14 cellular contexts compared by ENCODE assay signal in genomic region chr5:50702615-50703325, GRCh38. TPM values are rescaled to one million over a fixed set of nuclear protein-coding genes. Genes with fewer than 3 reads are reported as not detected.
DNase-seq lines count a peak whose midpoint lies in the region; ATAC-seq and TF ChIP-seq lines count a peak whose summit lies in the region.
"Had no signal": no experiment of that assay in that cellular context is flagged by ENCODE, and none has a peak within 500 bp of the region (broad histone marks: within the 10 kb centered on the region; RNA-seq: fewer than 3 reads in every experiment).

No MANE protein-coding gene starts in this region.

- H3K27me3 ChIP-seq in CD4-positive, alpha-beta T cell (ENCODE audit: control insufficient read depth, insufficient read depth, low read length), result no peaks in the 10 kb centered on the region
- H3K27me3 ChIP-seq in OCI-LY1 (ENCODE audit: insufficient read depth, low read length), result no peaks in the 10 kb centered on the region
- H3K27me3 ChIP-seq: esophagus squamous epithelium, Peyer's patch had no signal

- H3K4me3 Mint-ChIP-seq in CD4-positive, alpha-beta T cell, result peak overlapping the region; percentile 70
- H3K4me3 Mint-ChIP-seq in dendritic cell treated with granulocyte-macrophage colony-stimulating factor and Interleukin-4, amounts not matched to agents 40 ng/mL and 50 ng/mL, for 4 days, result no peak overlapping the region
- H3K4me3 Mint-ChIP-seq in T-helper 2 cell treated with Interferon-gamma antibody and Interleukin-4, amounts not matched to agents 5 μg/mL and 100 μg/mL, for 36 hours, result no peak overlapping the region

- no peaks in the 10 kb centered on the region for H3K9me3 Mint-ChIP-seq in CD4-positive, alpha-beta T cell
- H3K9me3 Mint-ChIP-seq in dendritic cell treated with granulocyte-macrophage colony-stimulating factor and Interleukin-4, amounts not matched to agents 40 ng/mL and 50 ng/mL, for 4 days, result peaks cover 8% of the 10 kb centered on the region
- peaks cover 3% of the 10 kb centered on the region for H3K9me3 Mint-ChIP-seq in T-helper 2 cell treated with Interferon-gamma antibody and Interleukin-4, amounts not matched to agents 5 μg/mL and 100 μg/mL, for 36 hours

- H3K9me3 ChIP-seq in CD4-positive, alpha-beta T cell (ENCODE audit: control insufficient read depth, low read length), result no peaks in the 10 kb centered on the region
- H3K9me3 ChIP-seq in OCI-LY1 (ENCODE audit: low read length), result no peaks in the 10 kb centered on the region
- H3K9me3 ChIP-seq: esophagus squamous epithelium, Peyer's patch had no signal

- peaks cover 39% of the 10 kb centered on the region for H3K36me3 Mint-ChIP-seq in CD4-positive, alpha-beta T cell (ENCODE audit: low read depth)
- H3K36me3 Mint-ChIP-seq in dendritic cell treated with granulocyte-macrophage colony-stimulating factor and Interleukin-4, amounts not matched to agents 40 ng/mL and 50 ng/mL, for 4 days (ENCODE audit: low read depth), result peaks cover 21% of the 10 kb centered on the region
- peaks cover 32% of the 10 kb centered on the region for H3K36me3 Mint-ChIP-seq in T-helper 2 cell treated with Interferon-gamma antibody and Interleukin-4, amounts not matched to agents 5 μg/mL and 100 μg/mL, for 36 hours (ENCODE audit: low read depth)

- no peak overlapping the region for H3K27ac ChIP-seq in CD4-positive, alpha-beta T cell (ENCODE audit: low read depth, low read length)
- H3K27ac ChIP-seq in OCI-LY1 (ENCODE audit: low read depth, low read length, poor library complexity, severe bottlenecking) (peak overlapping the region; percentile 48), RWPE1 (no peak overlapping the region)
- H3K27ac ChIP-seq: esophagus squamous epithelium, Peyer's patch had no signal

- no peaks in the 10 kb centered on the region for H3K9me2 ChIP-seq in OCI-LY1 (ENCODE audit: low read depth, low read length)

- no peaks in the 10 kb centered on the region for H4K20me1 ChIP-seq in OCI-LY1 (ENCODE audit: insufficient read depth, low read length)

- no peak for TF ChIP-seq CTCF in CD4-positive, alpha-beta T cell (IDR thresholded peaks at IDR 0.05)
- TF ChIP-seq CTCF in OCI-LY1 (IDR thresholded peaks at IDR 0.05; ENCODE audit: low read length), result no peak
- no peak for TF ChIP-seq CTCF in RWPE1 (conservative IDR thresholded peaks at IDR 0.05; ENCODE audit: low read depth)

- H2AFZ ChIP-seq in OCI-LY1 (ENCODE audit: low read length), result no peak overlapping the region

- POLR2A ChIA-PET in CD4-positive, alpha-beta T cell (lab: Charles Lee), result interaction anchor here (0.9 to 2.0 kb wide), 6 partner anchors 10 to 43 kb away, joined by 3 to 8 read pairs (median 4); no protein-coding TSS in a partner anchor
- POLR2A ChIA-PET in RWPE1 (lab: Yijun Ruan, JAX; ENCODE audit: low non-redundant PET), result no interaction called here

- CTCF ChIA-PET in CD4-positive, alpha-beta T cell (lab: Charles Lee), result interaction anchor here (0.7 kb wide), 1 partner anchor 33 kb away, joined by 3 read pairs; no protein-coding TSS in a partner anchor
- CTCF ChIA-PET in RWPE1 (lab: Yijun Ruan, JAX), result no interaction called here

- H3K4me1 Mint-ChIP-seq in CD4-positive, alpha-beta T cell (ENCODE audit: low read depth), result peaks cover 96% of the 10 kb centered on the region
- peaks cover 29% of the 10 kb centered on the region for H3K4me1 Mint-ChIP-seq in dendritic cell treated with granulocyte-macrophage colony-stimulating factor and Interleukin-4, amounts not matched to agents 40 ng/mL and 50 ng/mL, for 4 days (ENCODE audit: low read depth)
- H3K4me1 Mint-ChIP-seq in T-helper 2 cell treated with Interferon-gamma antibody and Interleukin-4, amounts not matched to agents 5 μg/mL and 100 μg/mL, for 36 hours (ENCODE audit: low read depth), result peaks cover 31% of the 10 kb centered on the region

- H3K4me2 ChIP-seq in OCI-LY1 (ENCODE audit: low read length), result peak overlapping the region; percentile 13; the same call in 1 of the 2 replicates

- intact Hi-C loops in CD4-positive, alpha-beta T cell (cut with DNase I, micrococcal nuclease), result no loop called here
- intact Hi-C loops in dendritic cell treated with granulocyte-macrophage colony-stimulating factor and Interleukin-4, amounts not matched to agents 40 ng/mL and 50 ng/mL, for 4 days (cut with micrococcal nuclease), result no loop called here

- DNase-seq in CD4-positive, alpha-beta T cell, result no peak
- DNase-seq in T-helper 2 cell treated with Interferon-gamma antibody and Interleukin-4, amounts not matched to agents 5 μg/mL and 100 μg/mL, for 36 hours (ENCODE audit: low spot score), result no peak
- no peak for DNase-seq in midbrain (lab: John Stamatoyannopoulos, UW)
- DNase-seq in RWPE1 (ENCODE audit: low spot score), result no peak
- DNase-seq: activated effector memory CD4-positive, alpha-beta T cell treated with Interleukin-2 at 50 U/mL for 16 hours; cerebellar nuclear complex; esophagus squamous epithelium; NCI-H2081 treated with DMSO at 0.1 percent for 48 hours; Peyer's patch; stimulated activated CD4-positive, alpha-beta T cell treated with anti-CD3 and anti-CD28 coated beads, Interleukin-4, amount 100 ng/mL, for 24 hours had no signal

- ATAC-seq in CD4-positive, alpha-beta T cell (ENCODE audit: poor library complexity), result peak; percentile 75
- ATAC-seq in GM19351 (IDR thresholded peaks at IDR 0.05; ENCODE audit: unreplicated experiment), result peak; percentile 68
- no peak for ATAC-seq in HG03342 (IDR thresholded peaks at IDR 0.05; ENCODE audit: unreplicated experiment)

- H3K27ac Mint-ChIP-seq in CD4-positive, alpha-beta T cell, result peak overlapping the region; percentile 81
- H3K27ac Mint-ChIP-seq in dendritic cell treated with granulocyte-macrophage colony-stimulating factor and Interleukin-4, amounts not matched to agents 40 ng/mL and 50 ng/mL, for 4 days, result peak overlapping the region; percentile 11
- no peak overlapping the region for H3K27ac Mint-ChIP-seq in T-helper 2 cell treated with Interferon-gamma antibody and Interleukin-4, amounts not matched to agents 5 μg/mL and 100 μg/mL, for 36 hours

- H3K79me2 ChIP-seq in OCI-LY1 (ENCODE audit: insufficient read depth, low read length), result peaks cover 71% of the 10 kb centered on the region

- H3K36me3 ChIP-seq in OCI-LY1 (ENCODE audit: insufficient read depth, low read length), result peaks cover 27% of the 10 kb centered on the region
- H3K36me3 ChIP-seq: esophagus squamous epithelium, Peyer's patch had no signal

- no peaks in the 10 kb centered on the region for H3F3A ChIP-seq in OCI-LY1 (ENCODE audit: insufficient read depth, low read length)

- no peaks in the 10 kb centered on the region for H3K27me3 Mint-ChIP-seq in CD4-positive, alpha-beta T cell
- H3K27me3 Mint-ChIP-seq in dendritic cell treated with granulocyte-macrophage colony-stimulating factor and Interleukin-4, amounts not matched to agents 40 ng/mL and 50 ng/mL, for 4 days, result no peaks in the 10 kb centered on the region
- no peaks in the 10 kb centered on the region for H3K27me3 Mint-ChIP-seq in T-helper 2 cell treated with Interferon-gamma antibody and Interleukin-4, amounts not matched to agents 5 μg/mL and 100 μg/mL, for 36 hours (ENCODE audit: low read depth)

- no peak overlapping the region for H3K9ac ChIP-seq in OCI-LY1 (ENCODE audit: low read length)

- H3K4me3 ChIP-seq in OCI-LY1 (ENCODE audit: low read depth, low read length, poor library complexity, severe bottlenecking), result no peak overlapping the region
- H3K4me3 ChIP-seq: esophagus squamous epithelium, Peyer's patch had no signal

- H3K4me1 ChIP-seq in OCI-LY1 (ENCODE audit: insufficient read depth, low read length, severe bottlenecking), result peaks cover 17% of the 10 kb centered on the region
- H3K4me1 ChIP-seq: esophagus squamous epithelium had no signal

RNA-seq across cellular contexts. Expression of gene PARP8, which starts 36.3 kb away (rescaled TPM):
- 100 to 1,000 TPM; 181 to 200 TPM for total RNA-seq in CD4-positive, alpha-beta T cell
